ENCODE assay signal across 8 cellular contexts in the genomic region with DNA sequence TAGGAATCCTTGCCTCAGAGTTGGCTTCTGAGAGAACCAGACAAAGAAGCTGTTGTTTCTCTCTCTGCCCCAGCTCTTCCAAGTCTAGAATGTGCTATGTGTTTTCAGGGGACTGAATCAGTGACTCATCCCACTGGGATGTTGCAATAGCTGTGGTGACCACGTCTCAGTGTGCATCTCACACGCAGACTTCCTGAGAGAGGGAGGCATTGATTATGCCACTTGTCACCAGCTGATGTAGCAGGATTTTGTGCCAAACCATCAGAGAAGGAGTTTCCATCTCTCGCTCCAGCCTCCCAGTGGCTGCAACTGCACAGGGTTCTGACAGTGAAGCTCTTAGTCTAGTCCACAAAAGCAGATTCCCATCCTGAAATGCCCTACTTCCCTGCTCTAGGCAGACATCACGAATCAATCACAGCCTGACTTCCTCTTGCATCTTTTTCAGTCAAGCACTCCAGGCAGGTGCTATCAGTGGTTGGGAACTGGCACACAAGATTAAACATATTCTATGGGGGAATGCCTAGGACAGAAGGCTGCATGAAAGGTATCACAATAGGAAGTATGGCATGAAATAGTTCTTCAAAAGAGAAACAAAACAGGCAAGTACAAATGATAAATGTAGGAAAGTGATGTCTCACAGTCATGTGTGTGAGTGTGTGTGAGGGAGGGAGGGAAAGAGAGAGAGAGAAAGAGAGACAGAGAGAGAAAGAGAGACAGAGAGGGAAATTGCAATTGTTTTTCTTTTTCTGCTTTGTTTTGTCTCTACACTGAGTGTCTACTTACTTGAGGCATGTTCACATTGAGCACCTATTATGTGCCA.
A peak's percentile ranks its signal among the peaks of the same experiment; 100 is the strongest.
DNase-seq lines count a peak whose midpoint lies in the region; ATAC-seq and TF ChIP-seq lines count a peak whose summit lies in the region.

No MANE protein-coding gene starts in this region.

- no peak overlapping the region for H3K4me3 ChIP-seq in retinal pigment epithelial cell (ENCODE audit: low read length)

- DNase-seq in H4 (ENCODE audit: low spot score) (peak; percentile 94), glomerular visceral epithelial cell (ENCODE audit: extremely low spot score) (peak; percentile 95), retinal pigment epithelial cell (ENCODE audit: low read depth) (peak; percentile 83), HuH-7.5 (ENCODE audit: low spot score) (no peak), NCI-H526 treated with DMSO at 0.1 percent for 48 hours (lab: John Stamatoyannopoulos, UW) (no peak)

- ATAC-seq in SK-N-SH treated with all-trans-retinoic acid at 6 μM for 48 hours = peak; percentile 75
- ATAC-seq in GM21381 (IDR thresholded peaks at IDR 0.05; ENCODE audit: unreplicated experiment) = no peak
- ATAC-seq in HG03378 (IDR thresholded peaks at IDR 0.05; ENCODE audit: unreplicated experiment) = no peak

- TF ChIP-seq CTCF in retinal pigment epithelial cell (conservative IDR thresholded peaks at IDR 0.05; ENCODE audit: low read depth, low read length) = no peak

TF ChIP-seq in SK-N-SH treated with all-trans-retinoic acid at 6 μM for 48 hours, 23 proteins besides CTCF, POLR2A, EP300 and RAD21:
- TF ChIP-seq OSR1 (CRISPR knock-in tag; IDR thresholded peaks at IDR 0.05) (no peak), GLIS3 (CRISPR knock-in tag; IDR thresholded peaks at IDR 0.05) (no peak), ZFP3 (CRISPR knock-in tag; IDR thresholded peaks at IDR 0.05) (0 out of 2 replicates have a peak, but pooled peaks have one; percentile 62), ZNF70 (CRISPR knock-in tag; IDR thresholded peaks at IDR 0.05) (no peak)
TF ChIP-seq in SK-N-SH treated with all-trans-retinoic acid at 6 μM for 48 hours: peak in this region for 1.

Comparison
In these comparisons a context has a peak if more than half of its experiments do, and no peak if none do; other contexts are left out.
1. DNase-seq: peak in H4 (single experiment), glomerular visceral epithelial cell (single experiment) and retinal pigment epithelial cell (single experiment); none in HuH-7.5 (single experiment) and NCI-H526 treated with DMSO at 0.1 percent for 48 hours (single experiment).